23 cellular contexts compared by ENCODE assay signal in genomic region chr3:156120528-156121251, GRCh38. TPM values are rescaled to one million over a fixed set of nuclear protein-coding genes. Genes with fewer than 3 reads are reported as not detected.
DNase-seq lines count a peak whose midpoint lies in the region; ATAC-seq and TF ChIP-seq lines count a peak whose summit lies in the region.
"Had no signal": no experiment of that assay in that cellular context is flagged by ENCODE, and none has a peak within 500 bp of the region (broad histone marks: within the 10 kb centered on the region; RNA-seq: fewer than 3 reads in every experiment).

TSS of gene KCNAB1 (plus strand) at chr3:156120578.

- no peaks in the 10 kb centered on the region for H3F3A ChIP-seq in neural progenitor cell (ENCODE audit: low read depth)

- H3K27me3 Mint-ChIP-seq in WTC11 (ENCODE audit: low read depth) (no peaks in the 10 kb centered on the region), neural progenitor cell (ENCODE audit: insufficient read depth, low read depth) (peaks cover 2% of the 10 kb centered on the region)
- H3K27me3 Mint-ChIP-seq: activated naive CD8-positive, alpha-beta T cell had no signal

- CTCF ChIA-PET in WTC11 (lab: Charles Lee) = interaction anchor here (1.2 to 1.6 kb wide), 2 partner anchors 14 to 354 kb away, joined by 3 to 4 read pairs; no protein-coding TSS in a partner anchor

- no peaks in the 10 kb centered on the region for H3K4me1 ChIP-seq in heart right ventricle
- no peaks in the 10 kb centered on the region for H3K4me1 ChIP-seq in neural progenitor cell
- no peaks in the 10 kb centered on the region for H3K4me1 ChIP-seq in body of pancreas
- H3K4me1 ChIP-seq: vagina had no signal

- no peaks in the 10 kb centered on the region for H3K9me3 Mint-ChIP-seq in WTC11
- H3K9me3 Mint-ChIP-seq in neural progenitor cell = no peaks in the 10 kb centered on the region
- H3K9me3 Mint-ChIP-seq in activated naive CD4-positive, alpha-beta T cell treated with anti-CD3 and anti-CD28 coated beads, Interleukin-2, amount 50 U/mL, for 72 hours = no peaks in the 10 kb centered on the region
- H3K9me3 Mint-ChIP-seq: brain; immature natural killer cell; nephron; stimulated activated naive CD8-positive, alpha-beta T cell treated with anti-CD3 and anti-CD28 coated beads, Interleukin-15, amount 100 ng/mL, for 72 hours had no signal

- POLR2A ChIA-PET in WTC11 (lab: Charles Lee) = no interaction called here

- H3K27ac Mint-ChIP-seq in WTC11 (no peak within 1 kb of the TSS), neural progenitor cell (no peak within 1 kb of the TSS)
- H3K27ac Mint-ChIP-seq in activated naive CD4-positive, alpha-beta T cell treated with anti-CD3 and anti-CD28 coated beads, Interleukin-2, amount 50 U/mL, for 72 hours = no peak within 1 kb of the TSS
- H3K27ac Mint-ChIP-seq: activated naive CD8-positive, alpha-beta T cell; brain; immature natural killer cell; nephron; progenitor cell of endocrine pancreas; stimulated activated naive CD8-positive, alpha-beta T cell treated with anti-CD3 and anti-CD28 coated beads, Interleukin-15, amount 100 ng/mL, for 72 hours had no signal

- H3K4me1 Mint-ChIP-seq in WTC11 (peaks cover 12% of the 10 kb centered on the region), neural progenitor cell (no peaks in the 10 kb centered on the region)
- H3K4me1 Mint-ChIP-seq: immature natural killer cell; nephron; stimulated activated naive CD8-positive, alpha-beta T cell treated with anti-CD3 and anti-CD28 coated beads, Interleukin-15, amount 100 ng/mL, for 72 hours had no signal

- TF ChIP-seq POLR2A in body of pancreas (IDR thresholded peaks at IDR 0.05) = no peak

- no peak within 1 kb of the TSS for H3K27ac ChIP-seq in heart right ventricle
- no peak within 1 kb of the TSS for H3K27ac ChIP-seq in neural progenitor cell
- no peak within 1 kb of the TSS for H3K27ac ChIP-seq in body of pancreas
- H3K27ac ChIP-seq: skin epidermis, vagina had no signal

- H3K27me3 ChIP-seq in heart right ventricle (peaks cover 0 to 12% (median 0%) of the 10 kb centered on the region in 7 donors), neural progenitor cell (peaks cover 6% of the 10 kb centered on the region), body of pancreas (no peaks in the 10 kb centered on the region)
- H3K27me3 ChIP-seq: vagina had no signal

- no peaks in the 10 kb centered on the region for H4K20me1 ChIP-seq in neural progenitor cell (ENCODE audit: low read depth)

- in situ Hi-C loops in GM13977 (cut with MboI; ENCODE audit: low pct_unique_long_range_greater_than_20kb, low sequenced_read_pairs, unreplicated experiment) = no loop called here

- WGBS in heart right ventricle, 2 donors = 40 to 43% methylated on average over 19 of the region's 19 CpGs
- 37 to 42% methylated on average over 9 to 19 of the region's 19 CpGs for WGBS in body of pancreas, 2 donors

- H3K9ac ChIP-seq in neural progenitor cell = no peak within 1 kb of the TSS

- peak within 1 kb of the TSS; percentile 77 for H2AFZ ChIP-seq in neural progenitor cell (replicated peaks)

- no peak within 1 kb of the TSS for H3K4me2 ChIP-seq in neural progenitor cell

- ATAC-seq in heart right ventricle = peak in 1 of 8 donors; percentile 37
- ATAC-seq in WTC11 = peak; percentile 74
- ATAC-seq in body of pancreas = no peak
- ATAC-seq in activated naive CD4-positive, alpha-beta T cell treated with anti-CD3 and anti-CD28 coated beads, Interleukin-2, amount 50 U/mL, for 72 hours = no peak
- ATAC-seq: stimulated activated naive CD8-positive, alpha-beta T cell treated with anti-CD3 and anti-CD28 coated beads, Interleukin-15, amount 100 ng/mL, for 72 hours had no signal

- H3K36me3 ChIP-seq in heart right ventricle (no peaks in the 10 kb centered on the region), neural progenitor cell (no peaks in the 10 kb centered on the region), body of pancreas (replicated peaks in 1 of 2; ENCODE audit: insufficient read depth in 1 of 2, low read depth in 2 of 2) (no peaks in the 10 kb centered on the region)
- H3K36me3 ChIP-seq: vagina had no signal

- TF ChIP-seq CTCF in heart right ventricle (IDR thresholded peaks at IDR 0.05) (no peak), WTC11 (IDR thresholded peaks at IDR 0.05) (no peak), neural progenitor cell (IDR thresholded peaks at IDR 0.05) (no peak), GM13977 (IDR thresholded peaks at IDR 0.05; ENCODE audit: extremely low read depth, insufficient read depth, missing control alignments) (no peak), body of pancreas (IDR thresholded peaks at IDR 0.05) (no peak)

- intact Hi-C loops in heart right ventricle (cut with DNase I) = no loop called here
- intact Hi-C loops in cardiac septum (cut with DNase I) = no loop called here
- intact Hi-C loops in body of pancreas (cut with DNase I) = no loop called here

- DNase-seq in heart right ventricle (no peak), cardiac septum (ENCODE audit: low spot score) (no peak), WTC11 (ENCODE audit: low spot score) (no peak), neural progenitor cell (ENCODE audit: low spot score) (no peak), GM13977 (ENCODE audit: low spot score) (no peak), body of pancreas (no peak)
- no peak for DNase-seq in activated naive CD4-positive, alpha-beta T cell treated with Interleukin-2 at 50 U/mL for 16 hours
- no peak for DNase-seq in activated naive CD4-positive, alpha-beta T cell treated with anti-CD3 and anti-CD28 coated beads, Interleukin-2, amount 50 U/mL, for 72 hours (ENCODE audit: low spot score in 2 of 2)
- DNase-seq: activated CD4-positive, alpha-beta T cell treated with anti-CD3 and anti-CD28 coated beads for 4 hours; C1 segment of cervical spinal cord; GF-D8; immature natural killer cell; KG1; NCI-H1930; NCI-H524; stimulated activated naive CD8-positive, alpha-beta T cell treated with anti-CD3 and anti-CD28 coated beads, Interleukin-15, amount 100 ng/mL, for 72 hours had no signal

- peak within 1 kb of the TSS in 9 of 10 donors; percentile 7 to 46 (median 33) for H3K4me3 ChIP-seq in heart right ventricle
- H3K4me3 ChIP-seq in neural progenitor cell = no peak within 1 kb of the TSS
- H3K4me3 ChIP-seq in body of pancreas = no peak within 1 kb of the TSS
- H3K4me3 ChIP-seq: skin epidermis, vagina had no signal

- H3K4me3 Mint-ChIP-seq in WTC11 (no peak within 1 kb of the TSS), neural progenitor cell (no peak within 1 kb of the TSS)
- H3K4me3 Mint-ChIP-seq: activated naive CD8-positive, alpha-beta T cell; brain; immature natural killer cell; nephron; stimulated activated naive CD8-positive, alpha-beta T cell treated with anti-CD3 and anti-CD28 coated beads, Interleukin-15, amount 100 ng/mL, for 72 hours had no signal

- H3K79me2 ChIP-seq in neural progenitor cell (ENCODE audit: low read depth) = no peaks in the 10 kb centered on the region

- H3K36me3 Mint-ChIP-seq in WTC11 = no peaks in the 10 kb centered on the region
- no peaks in the 10 kb centered on the region for H3K36me3 Mint-ChIP-seq in neural progenitor cell
- no peaks in the 10 kb centered on the region for H3K36me3 Mint-ChIP-seq in activated naive CD4-positive, alpha-beta T cell treated with anti-CD3 and anti-CD28 coated beads, Interleukin-2, amount 50 U/mL, for 72 hours
- H3K36me3 Mint-ChIP-seq: activated naive CD8-positive, alpha-beta T cell; brain; immature natural killer cell had no signal

- H3K9me3 ChIP-seq in heart right ventricle (no peaks in the 10 kb centered on the region), neural progenitor cell (ENCODE audit: low read depth) (no peaks in the 10 kb centered on the region), body of pancreas (no peaks in the 10 kb centered on the region)
- H3K9me3 ChIP-seq: vagina had no signal

TF ChIP-seq in WTC11, 78 proteins besides CTCF, POLR2A, EP300 and RAD21 (continues in another document):
- TF ChIP-seq, protein P1, sequence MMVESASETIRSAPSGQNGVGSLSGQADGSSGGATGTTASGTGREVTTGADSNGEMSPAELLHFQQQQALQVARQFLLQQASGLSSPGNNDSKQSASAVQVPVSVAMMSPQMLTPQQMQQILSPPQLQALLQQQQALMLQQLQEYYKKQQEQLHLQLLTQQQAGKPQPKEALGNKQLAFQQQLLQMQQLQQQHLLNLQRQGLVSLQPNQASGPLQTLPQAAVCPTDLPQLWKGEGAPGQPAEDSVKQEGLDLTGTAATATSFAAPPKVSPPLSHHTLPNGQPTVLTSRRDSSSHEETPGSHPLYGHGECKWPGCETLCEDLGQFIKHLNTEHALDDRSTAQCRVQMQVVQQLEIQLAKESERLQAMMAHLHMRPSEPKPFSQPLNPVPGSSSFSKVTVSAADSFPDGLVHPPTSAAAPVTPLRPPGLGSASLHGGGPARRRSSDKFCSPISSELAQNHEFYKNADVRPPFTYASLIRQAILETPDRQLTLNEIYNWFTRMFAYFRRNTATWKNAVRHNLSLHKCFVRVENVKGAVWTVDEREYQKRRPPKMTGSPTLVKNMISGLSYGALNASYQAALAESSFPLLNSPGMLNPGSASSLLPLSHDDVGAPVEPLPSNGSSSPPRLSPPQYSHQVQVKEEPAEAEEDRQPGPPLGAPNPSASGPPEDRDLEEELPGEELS (CRISPR knock-in tag; IDR thresholded peaks at IDR 0.05) = no peak

RNA-seq across cellular contexts. Expression of gene KCNAB1, which starts in this region (rescaled TPM):
- total RNA-seq in heart right ventricle = 1 to 10 TPM; 1.6 to 5.0 (median 3.0) TPM
- polyA plus RNA-seq in heart right ventricle = 1 to 10 TPM; 1.4 to 2.5 TPM
- 2.5 TPM for total RNA-seq in cardiac septum
- total RNA-seq in WTC11 (2021) = 0.41 to 1.1 TPM (median 1.0 TPM) in 3 replicates
- total RNA-seq in neural progenitor cell (ENCODE audit: low replicate concordance) = 0.15 and 0.24 TPM in 2 replicates
- total RNA-seq in body of pancreas = 1 to 10 TPM; 5.2 to 5.3 TPM
- not detected for total RNA-seq in activated naive CD4-positive, alpha-beta T cell treated with anti-CD3 and anti-CD28 coated beads, Interleukin-2, amount 50 U/mL, for 72 hours
- total RNA-seq: HT-29 had no signal

Comparison
In these comparisons a context has a peak if more than half of its experiments do, and no peak if none do; other contexts are left out.
1. H3K4me3 ChIP-seq: peak in heart right ventricle (9 of 10); none in neural progenitor cell (single experiment) and body of pancreas (0 of 2).